1 cellular context compared by ENCODE assay signal in the genomic region with DNA sequence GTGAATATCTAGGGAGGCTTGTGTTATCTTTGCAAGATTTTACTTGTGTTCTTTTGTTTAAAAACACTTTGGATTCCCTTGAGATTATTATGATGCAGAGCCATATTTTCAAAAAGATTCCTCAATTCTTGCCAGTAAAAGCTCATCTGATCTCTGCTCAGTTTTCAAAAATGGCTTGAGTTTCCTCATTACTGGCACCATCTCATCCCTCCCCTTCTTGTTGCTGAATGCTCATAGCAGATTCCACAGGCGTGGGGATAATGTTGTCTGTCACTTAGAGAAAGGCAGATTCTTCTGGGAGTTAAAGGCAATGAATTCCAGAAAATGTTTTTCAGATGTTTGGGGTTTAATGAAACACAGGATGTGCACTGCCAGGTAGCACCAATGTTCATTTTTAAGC.
TF ChIP-seq lines count a peak whose summit lies in the region.

No MANE protein-coding gene starts in this region.

TF ChIP-seq in SK-N-SH treated with all-trans-retinoic acid at 6 μM for 48 hours, 23 proteins besides CTCF, POLR2A, EP300 and RAD21 (continued from another document):
- TF ChIP-seq TSHZ2 (CRISPR knock-in tag; IDR thresholded peaks at IDR 0.05) (no peak), GLIS3 (CRISPR knock-in tag; IDR thresholded peaks at IDR 0.05) (no peak), OSR1 (CRISPR knock-in tag; IDR thresholded peaks at IDR 0.05) (no peak), RARB (CRISPR knock-in tag; IDR thresholded peaks at IDR 0.05) (no peak)
- TF ChIP-seq, protein P1, sequence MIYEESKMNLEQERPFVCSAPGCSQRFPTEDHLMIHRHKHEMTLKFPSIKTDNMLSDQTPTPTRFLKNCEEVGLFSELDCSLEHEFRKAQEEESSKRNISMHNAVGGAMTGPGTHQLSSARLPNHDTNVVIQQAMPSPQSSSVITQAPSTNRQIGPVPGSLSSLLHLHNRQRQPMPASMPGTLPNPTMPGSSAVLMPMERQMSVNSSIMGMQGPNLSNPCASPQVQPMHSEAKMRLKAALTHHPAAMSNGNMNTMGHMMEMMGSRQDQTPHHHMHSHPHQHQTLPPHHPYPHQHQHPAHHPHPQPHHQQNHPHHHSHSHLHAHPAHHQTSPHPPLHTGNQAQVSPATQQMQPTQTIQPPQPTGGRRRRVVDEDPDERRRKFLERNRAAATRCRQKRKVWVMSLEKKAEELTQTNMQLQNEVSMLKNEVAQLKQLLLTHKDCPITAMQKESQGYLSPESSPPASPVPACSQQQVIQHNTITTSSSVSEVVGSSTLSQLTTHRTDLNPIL (CRISPR knock-in tag; IDR thresholded peaks at IDR 0.05; ENCODE audit: low read depth): no peak
